10 cellular contexts compared by ENCODE assay signal in the genomic region with DNA sequence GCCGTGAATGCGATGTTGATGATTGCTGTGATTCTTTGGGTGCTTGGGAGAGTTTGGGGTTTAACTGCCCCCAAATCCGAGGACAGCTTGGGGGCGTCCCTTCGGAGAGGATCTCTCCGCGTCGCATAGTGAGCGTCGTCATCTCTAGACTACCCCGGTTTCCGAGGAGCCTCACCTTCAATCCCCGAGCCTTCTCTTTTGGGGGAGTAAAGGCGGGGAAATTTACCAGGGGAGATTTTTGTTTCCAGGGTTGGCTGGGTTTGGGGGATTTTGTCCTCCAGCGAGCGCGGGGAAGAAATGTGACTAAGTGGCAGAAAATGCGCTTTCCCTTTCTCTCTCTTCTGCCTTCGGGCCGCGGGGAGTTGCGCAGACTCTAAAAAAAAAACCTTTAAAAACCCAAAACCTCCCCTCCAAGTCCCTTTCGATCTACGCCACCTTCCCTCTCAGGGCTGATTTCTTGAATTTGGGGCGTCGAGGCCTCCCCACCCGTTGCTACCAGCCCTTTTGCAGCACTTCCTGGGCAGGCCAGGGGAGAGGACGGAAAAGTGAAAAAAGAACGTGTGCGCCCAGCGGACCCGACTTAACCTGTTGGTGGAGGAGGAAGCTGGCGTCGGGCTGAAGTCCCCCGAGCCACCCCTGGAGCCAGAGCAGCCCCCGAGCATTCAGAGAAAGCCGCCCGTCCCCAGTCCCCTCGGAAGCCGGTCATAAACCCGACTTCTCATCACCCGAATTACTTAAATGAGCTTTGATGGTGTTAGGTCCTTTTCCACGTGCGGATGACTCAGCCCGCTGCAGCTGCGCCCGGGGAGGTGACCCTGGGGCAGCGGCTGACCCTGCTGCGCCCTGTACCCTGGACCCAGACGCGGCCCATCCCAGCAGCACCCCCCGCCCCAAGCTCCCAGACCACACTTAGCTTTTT. TPM values are rescaled to one million over a fixed set of nuclear protein-coding genes. Genes with fewer than 3 reads are reported as not detected.
A peak's percentile ranks its signal among the peaks of the same experiment; 100 is the strongest.
DNase-seq lines count a peak whose midpoint lies in the region; ATAC-seq, FAIRE-seq and TF ChIP-seq lines count a peak whose summit lies in the region.
"Had no signal": no experiment of that assay in that cellular context is flagged by ENCODE, and none has a peak within 500 bp of the region (broad histone marks: within the 10 kb centered on the region; RNA-seq: fewer than 3 reads in every experiment).

No MANE protein-coding gene starts in this region.

- ATAC-seq in HepG2 (peak; percentile 80), HG03460 (IDR thresholded peaks at IDR 0.05; ENCODE audit: unreplicated experiment) (no peak)

- in situ Hi-C loops in mammary epithelial cell (cut with MboI; ENCODE audit: low sequenced_read_pairs in 2 of 2): no loop called here
- in situ Hi-C loops in HepG2 (cut with HindIII; ENCODE audit: extremely low pct_ligation_motif_present, low pct_unique_long_range_greater_than_20kb): no loop called here

- H3K9me3 ChIP-seq in mammary epithelial cell (replicated peaks; ENCODE audit: insufficient read depth, low read length) (no peaks in the 10 kb centered on the region), HepG2 (ENCODE audit: low read length) (no peaks in the 10 kb centered on the region), stomach (no peaks in the 10 kb centered on the region)
- H3K9me3 ChIP-seq: neutrophil had no signal

- H3K27me3 ChIP-seq in mammary epithelial cell (ENCODE audit: insufficient read depth, low read length): no peaks in the 10 kb centered on the region
- H3K27me3 ChIP-seq in HepG2 (ENCODE audit: control insufficient read depth in 1 of 2, insufficient read depth in 2 of 2, low read length in 2 of 2): no peaks in the 10 kb centered on the region
- H3K27me3 ChIP-seq in stomach: peaks cover 0 to 58% (median 13%) of the 10 kb centered on the region in 3 donors

- peak; percentile 68 for FAIRE-seq in HepG2 (lab: Jason Lieb, UNC)

- peaks cover 16% of the 10 kb centered on the region for H3K4me1 Mint-ChIP-seq in nephron progenitor cell

- peak overlapping the region; percentile 41 to 65 (median 51) for H3K4me3 ChIP-seq in mammary epithelial cell (replicated peaks in 1 of 3; ENCODE audit: insufficient read depth in 1 of 3, low read depth in 2 of 3, low read length in 3 of 3)
- peak overlapping the region in 1 of 3 experiments; percentile 54; a peak in 1 of 6 replicates for H3K4me3 ChIP-seq in HepG2 (replicated peaks in 1 of 3; ENCODE audit: insufficient read depth in 1 of 3, low read depth in 2 of 3, low read length in 3 of 3)
- H3K4me3 ChIP-seq in stomach: peak overlapping the region; percentile 25 to 40 (median 31)

- H3K4me2 ChIP-seq in mammary epithelial cell (ENCODE audit: insufficient read depth, low read depth, low read length): peak overlapping the region; percentile 99
- peak overlapping the region; percentile 67 for H3K4me2 ChIP-seq in HepG2 (ENCODE audit: low read depth, low read length)
- H3K4me2 ChIP-seq: KMS-11 had no signal

- H3K9ac ChIP-seq in mammary epithelial cell (ENCODE audit: insufficient read depth, low read length) (peak overlapping the region; percentile 82), HepG2 (ENCODE audit: insufficient read depth, low read depth, low read length) (peak overlapping the region; percentile 46)
- H3K9ac ChIP-seq: KMS-11 had no signal

- H4K20me1 ChIP-seq in mammary epithelial cell (ENCODE audit: insufficient read depth, low read length) (no peaks in the 10 kb centered on the region), HepG2 (ENCODE audit: insufficient read depth, low read length) (no peaks in the 10 kb centered on the region)

- H3K79me2 ChIP-seq in mammary epithelial cell (ENCODE audit: insufficient read depth, low read length) (peaks cover 90% of the 10 kb centered on the region), HepG2 (ENCODE audit: insufficient read depth, low read length) (peaks cover 32% of the 10 kb centered on the region)

- H3K9me3 Mint-ChIP-seq in nephron progenitor cell: no peaks in the 10 kb centered on the region

- no peaks in the 10 kb centered on the region for H3K36me3 Mint-ChIP-seq in nephron progenitor cell (ENCODE audit: low read depth)

- peak; percentile 74 for DNase-seq in ELF-1 (ENCODE audit: low read depth, low spot score)
- DNase-seq in NOMO-1 (lab: John Stamatoyannopoulos, UW; ENCODE audit: unreplicated experiment in 2 of 2): peak; percentile 27 to 52
- DNase-seq in mammary epithelial cell: peak; percentile 71
- peak; percentile 52 for DNase-seq in HepG2 (ENCODE audit: low spot score)
- no peak for DNase-seq in stomach
- no peak for DNase-seq in nephron progenitor cell
- no peak for DNase-seq in NCI-H128 (lab: John Stamatoyannopoulos, UW; ENCODE audit: unreplicated experiment)

- TF ChIP-seq CTCF in mammary epithelial cell (conservative IDR thresholded peaks at IDR 0.05 in 1 of 2, IDR thresholded peaks at IDR 0.05 in 1 of 2; ENCODE audit: extremely low read depth in 1 of 2, insufficient read depth in 1 of 2, low read depth in 1 of 2, low read length in 2 of 2): no peak
- TF ChIP-seq CTCF in HepG2 (CRISPR knock-in tag; IDR thresholded peaks at IDR 0.05): no peak
- no peak for TF ChIP-seq CTCF in stomach (IDR thresholded peaks at IDR 0.05)
- TF ChIP-seq CTCF in nephron progenitor cell (IDR thresholded peaks at IDR 0.05): no peak

- WGBS in mammary epithelial cell (ENCODE audit: low coverage, missing lambda C conversion rate): 5% methylated on average over 43 of the region's 52 CpGs
- WGBS in HepG2 (ENCODE audit: low lambda C conversion rate): 56% methylated on average over 48 of the region's 52 CpGs
- 23 to 54% (median 44%) methylated on average over 48 to 52 of the region's 52 CpGs for WGBS in stomach, 5 donors

- CTCF ChIA-PET in mammary epithelial cell (lab: Charles Lee; ENCODE audit: low non-redundant PET): interaction anchor here (0.6 kb wide), 1 partner anchor 21 kb away, joined by 4 read pairs; no protein-coding TSS in a partner anchor
- CTCF ChIA-PET in HepG2 (lab: Yijun Ruan, JAX; ENCODE audit: low intra/inter-chr PET ratio, low total read pairs): no interaction called here

- H3K4me1 ChIP-seq in mammary epithelial cell (ENCODE audit: insufficient read depth, low read length) (peaks cover 63% of the 10 kb centered on the region), HepG2 (ENCODE audit: insufficient read depth, low read length) (peaks cover 31% of the 10 kb centered on the region), stomach (peaks cover 94 to 100% (median 99%) of the 10 kb centered on the region in 4 donors)

- H3K27ac ChIP-seq in mammary epithelial cell (ENCODE audit: insufficient read depth, low read depth, low read length): peak overlapping the region; percentile 80
- H3K27ac ChIP-seq in HepG2 (ENCODE audit: extremely low read length, insufficient read depth, low read length): peak overlapping the region; percentile 73
- H3K27ac ChIP-seq in stomach: peak overlapping the region; percentile 55 to 94 (median 91)
- H3K27ac ChIP-seq: KMS-11, neutrophil had no signal

- intact Hi-C loops in mammary epithelial cell (cut with micrococcal nuclease): loop anchor here (2.0 kb wide), 1 partner anchor 14 kb away; no protein-coding TSS in a partner anchor
- intact Hi-C loops in HepG2 (cut with micrococcal nuclease; ENCODE audit: unreplicated experiment): no loop called here
- intact Hi-C loops in stomach (cut with DNase I; ENCODE audit: low total_unique reads): no loop called here

- peak; percentile 44; the same call in 1 of the 2 replicates for TF ChIP-seq RAD21 in HepG2 (CRISPR knock-in tag; IDR thresholded peaks at IDR 0.05)

- H3K36me3 ChIP-seq in mammary epithelial cell (ENCODE audit: insufficient read depth, low read length): no peaks in the 10 kb centered on the region
- peaks cover 4% of the 10 kb centered on the region in 2 experiments; a peak in 2 of 5 replicates for H3K36me3 ChIP-seq in HepG2 (replicated peaks in 1 of 2; ENCODE audit: control insufficient read depth in 1 of 2, insufficient read depth in 2 of 2, low read length in 2 of 2)
- no peaks in the 10 kb centered on the region for H3K36me3 ChIP-seq in stomach
- H3K36me3 ChIP-seq: neutrophil had no signal

- POLR2A ChIA-PET in HepG2 (lab: Yijun Ruan, JAX): interaction anchor here (0.9 to 2.6 kb wide), 10 partner anchors 8 to 48 kb away, joined by 4 to 21 read pairs (median 9); no protein-coding TSS in a partner anchor

- peak overlapping the region; percentile 77 for H2AFZ ChIP-seq in mammary epithelial cell (ENCODE audit: low read depth, low read length)
- no peak overlapping the region for H2AFZ ChIP-seq in HepG2 (ENCODE audit: low read length)

- BruUV-seq in mammary epithelial cell (replicated peaks; lab: Mats Ljungman, UMichigan) (TSS peak; percentile 80), HepG2 (replicated peaks; lab: Mats Ljungman, UMichigan) (TSS peak; percentile 96)

- no peak overlapping the region for H3K4me3 Mint-ChIP-seq in nephron progenitor cell

- TF ChIP-seq EP300 in HepG2 (IDR thresholded peaks at IDR 0.05; ENCODE audit: low read depth in 2 of 2, low read length in 2 of 2) (peak in 1 of 2 experiments; percentile 45; a peak in 2 of 4 replicates), HepG2 (CRISPR knock-in tag; IDR thresholded peaks at IDR 0.05; ENCODE audit: borderline replicate concordance) (peak; percentile 22; the same call in 1 of the 2 replicates), stomach (IDR thresholded peaks at IDR 0.05) (no peak)

- no peak overlapping the region for H3K27ac Mint-ChIP-seq in nephron progenitor cell

- dilution Hi-C loops in mammary epithelial cell (cut with HindIII; ENCODE audit: low sequenced_read_pairs): no loop called here

- H3K27me3 Mint-ChIP-seq in nephron progenitor cell (ENCODE audit: low read depth, poor library complexity): peaks cover 100% of the 10 kb centered on the region

- TF ChIP-seq POLR2A in HepG2 (IDR thresholded peaks at IDR 0.05; ENCODE audit: insufficient read depth in 1 of 2, low read depth in 2 of 2, low read length in 2 of 2) (no peak), stomach (IDR thresholded peaks at IDR 0.05) (no peak)

RNA-seq across cellular contexts. Expression of gene NFIX, which starts 17.7 kb away (rescaled TPM):
- total RNA-seq in mammary epithelial cell (10 to 100 TPM; 43.2 to 76.1 TPM), HepG2 (2016; rRNA removed; fragmentation: Illumina TruSeq; extraction: Trizol) (5.4 and 5.6 TPM in 2 replicates), stomach (100 to 1,000 TPM in 1 of 5 donors, 10 to 100 TPM in 4; 14.0 to 183 (median 63.3) TPM)
- polyA plus RNA-seq in mammary epithelial cell (24.5 TPM), HepG2 (2011; rRNA removed) (3.0 and 3.4 TPM in 2 replicates), stomach (10 to 100 TPM; 11.5 to 45.0 (median 30.2) TPM)
- 215 TPM for polyA minus RNA-seq in mammary epithelial cell
- 16.3 and 20.2 TPM in 2 replicates for total RNA-seq in HepG2 (2016; cell fraction: cytosol; rRNA removed; fragmentation: Illumina TruSeq; extraction: Trizol; ENCODE audit: low read depth)
- 4.6 and 4.7 TPM in 2 replicates for total RNA-seq in HepG2 (2016; cell fraction: insoluble cytoplasmic fraction; rRNA removed; fragmentation: Illumina TruSeq; extraction: Trizol)
- 6.7 and 9.2 TPM in 2 replicates for total RNA-seq in HepG2 (2016; cell fraction: membrane; rRNA removed; fragmentation: Illumina TruSeq; extraction: Trizol)
- 4.9 and 6.0 TPM in 2 replicates for total RNA-seq in HepG2 (2016; cell fraction: nucleus; rRNA removed; fragmentation: Illumina TruSeq; extraction: Trizol)
- polyA plus RNA-seq in HepG2 (2011; cell fraction: cytosol; rRNA removed): 1.4 and 1.6 TPM in 2 replicates
- 11.0 and 14.0 TPM in 2 replicates for polyA plus RNA-seq in HepG2 (2011; cell fraction: nucleus; rRNA removed)
- 9.0 and 12.2 TPM in 2 replicates for polyA plus RNA-seq in HepG2 (2012)
- polyA plus RNA-seq in HepG2 (2016; cell fraction: cytosol; fragmentation: Illumina TruSeq; extraction: Trizol; ENCODE audit: low read depth): 0.70 and 0.93 TPM in 2 replicates
- 8.8 and 11.9 TPM in 2 replicates for polyA plus RNA-seq in HepG2 (2016; cell fraction: insoluble cytoplasmic fraction; fragmentation: Illumina TruSeq; extraction: Trizol; ENCODE audit: low read depth)
- 3.1 and 4.9 TPM in 2 replicates for polyA plus RNA-seq in HepG2 (2016; cell fraction: membrane; fragmentation: Illumina TruSeq; extraction: Trizol; ENCODE audit: low read depth)
- polyA plus RNA-seq in HepG2 (2016; cell fraction: nucleus; fragmentation: Illumina TruSeq; extraction: Trizol; ENCODE audit: insufficient read depth, low read depth): 14.6 and 14.7 TPM in 2 replicates
- 0.82 and 6.2 TPM in 2 replicates for polyA minus RNA-seq in HepG2 (2011; rRNA and poly(A)+ RNA removed; ENCODE audit: low replicate concordance)
- 5.0 and 6.2 TPM in 2 replicates for polyA minus RNA-seq in HepG2 (2011; cell fraction: cytosol; rRNA and poly(A)+ RNA removed)
- 6.8 and 7.7 TPM in 2 replicates for polyA minus RNA-seq in HepG2 (2011; cell fraction: nucleus; rRNA and poly(A)+ RNA removed)

RNA-seq across cellular contexts. Expression of gene DAND5, which starts 43.6 kb away (rescaled TPM):
- total RNA-seq in mammary epithelial cell (under 1 TPM; under 0.01 to 0.28 TPM), HepG2 (2016; rRNA removed; fragmentation: Illumina TruSeq; extraction: Trizol) (not detected in 2 replicates), stomach (under 1 TPM in 1 of 5 donors, not detected in 4; 0.58 TPM)
- polyA plus RNA-seq in mammary epithelial cell (0.07 TPM), HepG2 (2011; rRNA removed) (0.04 TPM in 1 of 2 replicates, not detected in the other), stomach (under 1 TPM in 2 of 3 donors, not detected in 1; 0.12 to 0.13 TPM)
- not detected for polyA minus RNA-seq in mammary epithelial cell
- total RNA-seq in HepG2 (2016; cell fraction: cytosol; rRNA removed; fragmentation: Illumina TruSeq; extraction: Trizol; ENCODE audit: low read depth): not detected in 2 replicates
- total RNA-seq in HepG2 (2016; cell fraction: insoluble cytoplasmic fraction; rRNA removed; fragmentation: Illumina TruSeq; extraction: Trizol): not detected in 2 replicates
- total RNA-seq in HepG2 (2016; cell fraction: membrane; rRNA removed; fragmentation: Illumina TruSeq; extraction: Trizol): not detected in 2 replicates
- total RNA-seq in HepG2 (2016; cell fraction: nucleus; rRNA removed; fragmentation: Illumina TruSeq; extraction: Trizol): not detected in 2 replicates
- 0.03 and 0.04 TPM in 2 replicates for polyA plus RNA-seq in HepG2 (2011; cell fraction: cytosol; rRNA removed)
- 0.10 and 0.13 TPM in 2 replicates for polyA plus RNA-seq in HepG2 (2011; cell fraction: nucleus; rRNA removed)
- not detected in 2 replicates for polyA plus RNA-seq in HepG2 (2012)
- not detected in 2 replicates for polyA plus RNA-seq in HepG2 (2016; cell fraction: cytosol; fragmentation: Illumina TruSeq; extraction: Trizol; ENCODE audit: low read depth)
- not detected in 2 replicates for polyA plus RNA-seq in HepG2 (2016; cell fraction: insoluble cytoplasmic fraction; fragmentation: Illumina TruSeq; extraction: Trizol; ENCODE audit: low read depth)
- polyA plus RNA-seq in HepG2 (2016; cell fraction: membrane; fragmentation: Illumina TruSeq; extraction: Trizol; ENCODE audit: low read depth): not detected in 2 replicates
- polyA plus RNA-seq in HepG2 (2016; cell fraction: nucleus; fragmentation: Illumina TruSeq; extraction: Trizol; ENCODE audit: insufficient read depth, low read depth): not detected in 2 replicates
- polyA minus RNA-seq in HepG2 (2011; rRNA and poly(A)+ RNA removed; ENCODE audit: low replicate concordance): 0.40 TPM in 1 of 2 replicates, not detected in the other
- not detected in 2 replicates for polyA minus RNA-seq in HepG2 (2011; cell fraction: cytosol; rRNA and poly(A)+ RNA removed)
- polyA minus RNA-seq in HepG2 (2011; cell fraction: nucleus; rRNA and poly(A)+ RNA removed): not detected in 2 replicates

RNA-seq across cellular contexts. Expression of gene GADD45GIP1, which starts 55.9 kb away (rescaled TPM):
- total RNA-seq in mammary epithelial cell (10 to 100 TPM; 11.5 to 34.5 TPM), HepG2 (2016; rRNA removed; fragmentation: Illumina TruSeq; extraction: Trizol) (24.6 and 37.4 TPM in 2 replicates), stomach (10 to 100 TPM in 4 of 5 donors, 1 to 10 TPM in 1; 1.8 to 93.3 (median 25.9) TPM)
- polyA plus RNA-seq in mammary epithelial cell (35.6 TPM), HepG2 (2011; rRNA removed) (30.7 and 31.9 TPM in 2 replicates), stomach (10 to 100 TPM; 59.0 to 75.4 (median 61.8) TPM)
- polyA minus RNA-seq in mammary epithelial cell: 13.5 TPM
- total RNA-seq in HepG2 (2016; cell fraction: cytosol; rRNA removed; fragmentation: Illumina TruSeq; extraction: Trizol; ENCODE audit: low read depth): 14.3 and 14.8 TPM in 2 replicates
- 25.1 and 41.7 TPM in 2 replicates for total RNA-seq in HepG2 (2016; cell fraction: insoluble cytoplasmic fraction; rRNA removed; fragmentation: Illumina TruSeq; extraction: Trizol)
- total RNA-seq in HepG2 (2016; cell fraction: membrane; rRNA removed; fragmentation: Illumina TruSeq; extraction: Trizol): 14.2 and 15.7 TPM in 2 replicates
- 8.8 and 9.5 TPM in 2 replicates for total RNA-seq in HepG2 (2016; cell fraction: nucleus; rRNA removed; fragmentation: Illumina TruSeq; extraction: Trizol)
- 33.0 and 52.1 TPM in 2 replicates for polyA plus RNA-seq in HepG2 (2011; cell fraction: cytosol; rRNA removed)
- 13.9 and 14.0 TPM in 2 replicates for polyA plus RNA-seq in HepG2 (2011; cell fraction: nucleus; rRNA removed)
- 19.0 and 20.6 TPM in 2 replicates for polyA plus RNA-seq in HepG2 (2012)
- 24.7 and 26.7 TPM in 2 replicates for polyA plus RNA-seq in HepG2 (2016; cell fraction: cytosol; fragmentation: Illumina TruSeq; extraction: Trizol; ENCODE audit: low read depth)
- polyA plus RNA-seq in HepG2 (2016; cell fraction: insoluble cytoplasmic fraction; fragmentation: Illumina TruSeq; extraction: Trizol; ENCODE audit: low read depth): 71.6 and 84.3 TPM in 2 replicates
- polyA plus RNA-seq in HepG2 (2016; cell fraction: membrane; fragmentation: Illumina TruSeq; extraction: Trizol; ENCODE audit: low read depth): 20.1 and 21.0 TPM in 2 replicates
- 27.9 and 29.2 TPM in 2 replicates for polyA plus RNA-seq in HepG2 (2016; cell fraction: nucleus; fragmentation: Illumina TruSeq; extraction: Trizol; ENCODE audit: insufficient read depth, low read depth)
- 6.2 and 12.6 TPM in 2 replicates for polyA minus RNA-seq in HepG2 (2011; rRNA and poly(A)+ RNA removed; ENCODE audit: low replicate concordance)
- polyA minus RNA-seq in HepG2 (2011; cell fraction: cytosol; rRNA and poly(A)+ RNA removed): 9.9 and 11.7 TPM in 2 replicates
- 3.2 and 3.7 TPM in 2 replicates for polyA minus RNA-seq in HepG2 (2011; cell fraction: nucleus; rRNA and poly(A)+ RNA removed)

Comparison
In these comparisons a context has a peak if more than half of its experiments do, and no peak if none do; other contexts are left out.
1. DNase-seq: peak in ELF-1 (single experiment), NOMO-1 (2 of 2), mammary epithelial cell (single experiment) and HepG2 (single experiment); none in stomach (single experiment), nephron progenitor cell (single experiment) and NCI-H128 (single experiment).
2. Peak in every context shown above with its lines, with median percentiles within 50 percentile points of each other: H3K27ac ChIP-seq.